In the genomic region with DNA sequence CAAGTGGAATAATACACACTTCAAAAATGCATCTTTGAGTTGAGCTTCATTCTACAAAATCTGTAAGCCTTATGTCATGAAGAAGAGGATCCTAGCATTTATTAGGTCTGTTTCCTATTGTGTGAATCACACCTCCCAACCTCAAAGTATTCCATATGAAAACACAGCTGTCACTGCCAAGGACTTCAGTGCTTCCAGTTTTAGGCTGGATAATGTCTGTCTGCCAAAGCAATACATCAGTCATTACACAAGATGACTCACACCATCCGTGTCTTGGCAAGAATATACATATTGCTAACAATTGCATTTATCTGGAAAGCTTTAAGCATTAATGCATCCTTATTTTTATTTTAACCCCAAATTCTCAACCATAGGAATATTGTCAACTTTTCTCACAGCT, we compare ENCODE assay signal across 14 cellular contexts.
DNase-seq lines count a peak whose midpoint lies in the region; ATAC-seq, FAIRE-seq and TF ChIP-seq lines count a peak whose summit lies in the region.
"Had no signal": no experiment of that assay in that cellular context is flagged by ENCODE, and none has a peak within 500 bp of the region (broad histone marks: within the 10 kb centered on the region; RNA-seq: fewer than 3 reads in every experiment).

No MANE protein-coding gene starts in this region.

- TF ChIP-seq POLR2A in H54 (IDR thresholded peaks at IDR 0.05; ENCODE audit: low read depth, low read length) = no peak

- H3K4me2 ChIP-seq in Karpas-422 (ENCODE audit: low read depth, low read length, poor library complexity, severe bottlenecking) = no peak overlapping the region
- H3K4me2 ChIP-seq: smooth muscle cell had no signal

- H3K4me1 Mint-ChIP-seq in chondrocyte (ENCODE audit: low read depth) (peaks cover 35% of the 10 kb centered on the region), osteocyte (ENCODE audit: unreplicated experiment) (peaks cover 42% of the 10 kb centered on the region)

- H3K27me3 Mint-ChIP-seq in chondrocyte (ENCODE audit: low read depth) (no peaks in the 10 kb centered on the region), osteocyte (ENCODE audit: unreplicated experiment) (no peaks in the 10 kb centered on the region)

- peaks cover 3% of the 10 kb centered on the region for H3K36me3 Mint-ChIP-seq in chondrocyte (ENCODE audit: low read depth)
- peaks cover 2% of the 10 kb centered on the region for H3K36me3 Mint-ChIP-seq in osteocyte (ENCODE audit: unreplicated experiment)

- no peaks in the 10 kb centered on the region for H4K20me1 ChIP-seq in Karpas-422 (ENCODE audit: insufficient read depth, low read depth, low read length)

- FAIRE-seq in H54 (lab: Jason Lieb, UNC) = peak; percentile 94

- H3K9ac ChIP-seq in Karpas-422 (ENCODE audit: low read length) = no peak overlapping the region

- TF ChIP-seq CTCF in chondrocyte (IDR thresholded peaks at IDR 0.05) (peak; percentile 12), osteocyte (IDR thresholded peaks at IDR 0.05) (no peak)

- no peak overlapping the region for H2AFZ ChIP-seq in Karpas-422 (ENCODE audit: low read length)

- H3K9me3 ChIP-seq in Karpas-422 (ENCODE audit: low read length) = peaks cover 14% of the 10 kb centered on the region; the same call in 1 of the 2 replicates
- H3K9me3 ChIP-seq: mucosa of descending colon, vagina had no signal

- H3K9me3 Mint-ChIP-seq in chondrocyte (ENCODE audit: low read depth) (peaks cover 3% of the 10 kb centered on the region), osteocyte (ENCODE audit: unreplicated experiment) (no peaks in the 10 kb centered on the region)

- H3K27ac ChIP-seq in Karpas-422 (ENCODE audit: low read length) = no peak overlapping the region
- H3K27ac ChIP-seq: vagina had no signal

- H3K4me1 ChIP-seq in Karpas-422 (ENCODE audit: low read length) = no peaks in the 10 kb centered on the region
- H3K4me1 ChIP-seq: vagina had no signal

- H3K4me3 Mint-ChIP-seq in chondrocyte (ENCODE audit: unreplicated experiment) (no peak overlapping the region), osteocyte (ENCODE audit: unreplicated experiment) (no peak overlapping the region)

- no peaks in the 10 kb centered on the region for H3K36me3 ChIP-seq in Karpas-422 (ENCODE audit: insufficient read depth, low read length)
- H3K36me3 ChIP-seq: vagina had no signal

- H3K4me3 ChIP-seq in Karpas-422 (ENCODE audit: low read length) = no peak overlapping the region
- H3K4me3 ChIP-seq: mucosa of descending colon, smooth muscle cell, vagina had no signal

- DNase-seq in H54 (ENCODE audit: insufficient read length, low spot score) (peak; percentile 5), NCI-H446 treated with DMSO at 0.1 percent for 48 hours (lab: John Stamatoyannopoulos, UW) (peak; percentile 99), chondrocyte (ENCODE audit: low spot score) (no peak), osteocyte (ENCODE audit: extremely low spot score, unreplicated experiment) (no peak), NOMO-1 treated with DMSO at 0.1 percent for 48 hours (lab: John Stamatoyannopoulos, UW; ENCODE audit: unreplicated experiment) (no peak), Karpas-422 (no peak)
- no peak for DNase-seq in activated CD4-positive, CD25-positive, alpha-beta regulatory T cell treated with anti-CD3 and anti-CD28 coated beads, Interleukin-2, amount 50 U/mL, for 72 hours
- DNase-seq: activated CD4-positive, alpha-beta T cell treated with anti-CD3 and anti-CD28 coated beads, Interleukin-2, amount 50 U/mL, for 4 hours; activated naive CD4-positive, alpha-beta T cell; mucosa of descending colon; NCI-H187 had no signal

- H3K79me2 ChIP-seq in Karpas-422 (ENCODE audit: low read length) = no peaks in the 10 kb centered on the region

- peak overlapping the region; percentile 77 for H3K27ac Mint-ChIP-seq in chondrocyte (ENCODE audit: unreplicated experiment)
- H3K27ac Mint-ChIP-seq in osteocyte (ENCODE audit: unreplicated experiment) = peak overlapping the region; percentile 76

- ATAC-seq in GM21786 (IDR thresholded peaks at IDR 0.05; ENCODE audit: unreplicated experiment) = no peak
- ATAC-seq: mucosa of descending colon had no signal

- no peaks in the 10 kb centered on the region for H3K9me2 ChIP-seq in Karpas-422 (replicated peaks; ENCODE audit: insufficient read depth, low read length)

- H3K27me3 ChIP-seq in Karpas-422 (ENCODE audit: low read length) = no peaks in the 10 kb centered on the region
- H3K27me3 ChIP-seq: vagina had no signal

Comparison
In these comparisons a context has a peak if more than half of its experiments do, and no peak if none do; other contexts are left out.
1. DNase-seq: peak in H54 (single experiment) and NCI-H446 treated with DMSO at 0.1 percent for 48 hours (single experiment); none in chondrocyte (single experiment), osteocyte (single experiment), NOMO-1 treated with DMSO at 0.1 percent for 48 hours (single experiment), activated CD4-positive, CD25-positive, alpha-beta regulatory T cell treated with anti-CD3 and anti-CD28 coated beads, Interleukin-2, amount 50 U/mL, for 72 hours (single experiment) and Karpas-422 (single experiment).